12 cellular contexts compared by ENCODE assay signal in genomic region chr3:13493867-13494441, GRCh38. TPM values are rescaled to one million over a fixed set of nuclear protein-coding genes. Genes with fewer than 3 reads are reported as not detected.
"Had no signal": no experiment of that assay in that cellular context is flagged by ENCODE, and none has a peak within 500 bp of the region (broad histone marks: within the 10 kb centered on the region; RNA-seq: fewer than 3 reads in every experiment).

No MANE protein-coding gene starts in this region.

- H3K27me3 Mint-ChIP-seq: activated CD8-positive, alpha-beta memory T cell treated with anti-CD3 and anti-CD28 coated beads, Interleukin-2, amount 10 ng/mL, durations not matched to agents 7 days and 5 days; activated T-cell treated with anti-CD3 and anti-CD28 coated beads, Interleukin-2, amount 50 U/mL, for 24 hours; naive thymus-derived CD8-positive, alpha-beta T cell had no signal

- H3K9me3 ChIP-seq: ascending aorta, mucosa of descending colon, transverse colon had no signal

- H3K27ac ChIP-seq: ascending aorta, hepatocyte, transverse colon had no signal

- DNase-seq: activated CD4-positive, alpha-beta T cell treated with anti-CD3 and anti-CD28 coated beads, Interleukin-2, amount 50 U/mL, for 4 hours; activated CD8-positive, alpha-beta memory T cell treated with anti-CD3 and anti-CD28 coated beads, Interleukin-2, amount 10 ng/mL, durations not matched to agents 7 days and 5 days; activated effector memory CD4-positive, alpha-beta T cell treated with anti-CD3 and anti-CD28 coated beads, Interleukin-2, amount 50 U/mL, for 16 hours; activated T-cell treated with anti-CD3 and anti-CD28 coated beads, Interleukin-2, amount 50 U/mL, for 24 hours; transverse colon had no signal

- H3K36me3 Mint-ChIP-seq: activated CD8-positive, alpha-beta memory T cell treated with anti-CD3 and anti-CD28 coated beads, Interleukin-2, amount 10 ng/mL, durations not matched to agents 7 days and 5 days; activated naive CD4-positive, alpha-beta T cell treated with anti-CD3 and anti-CD28 coated beads, Interleukin-2, amount 50 U/mL, for 72 hours had no signal

- H3K27ac Mint-ChIP-seq: activated CD8-positive, alpha-beta memory T cell treated with anti-CD3 and anti-CD28 coated beads, Interleukin-2, amount 10 ng/mL, durations not matched to agents 7 days and 5 days; activated naive CD4-positive, alpha-beta T cell treated with anti-CD3 and anti-CD28 coated beads, Interleukin-2, amount 50 U/mL, for 72 hours; activated T-cell treated with anti-CD3 and anti-CD28 coated beads, Interleukin-2, amount 50 U/mL, for 24 hours; naive thymus-derived CD8-positive, alpha-beta T cell had no signal

- H3K4me3 ChIP-seq: ascending aorta, hepatocyte, lung, mucosa of descending colon, transverse colon had no signal

- H3K27me3 ChIP-seq: ascending aorta, hepatocyte, transverse colon had no signal

- H3K4me1 ChIP-seq: ascending aorta had no signal

- H3K9me3 Mint-ChIP-seq: activated naive CD4-positive, alpha-beta T cell treated with anti-CD3 and anti-CD28 coated beads, Interleukin-2, amount 50 U/mL, for 72 hours; activated T-cell treated with anti-CD3 and anti-CD28 coated beads, Interleukin-2, amount 50 U/mL, for 24 hours; naive thymus-derived CD8-positive, alpha-beta T cell had no signal

- ATAC-seq: activated CD8-positive, alpha-beta memory T cell treated with anti-CD3 and anti-CD28 coated beads, Interleukin-2, amount 10 ng/mL, durations not matched to agents 7 days and 5 days had no signal

- H3K4me3 Mint-ChIP-seq: activated CD8-positive, alpha-beta memory T cell treated with anti-CD3 and anti-CD28 coated beads, Interleukin-2, amount 10 ng/mL, durations not matched to agents 7 days and 5 days; activated T-cell treated with anti-CD3 and anti-CD28 coated beads, Interleukin-2, amount 50 U/mL, for 24 hours; naive thymus-derived CD8-positive, alpha-beta T cell had no signal

RNA-seq across cellular contexts. Expression of gene FBLN2, which starts 55.0 kb away (rescaled TPM):
- total RNA-seq: activated naive CD4-positive, alpha-beta T cell treated with anti-CD3 and anti-CD28 coated beads, Interleukin-2, amount 50 U/mL, for 72 hours; T-helper 2 cell treated with Interferon-gamma antibody and Interleukin-4, amounts not matched to agents 100 ng/mL and 5 ng/mL, for 36 hours had no signal
